ENCODE assay signal across 30 cellular contexts in genomic region chr12:130288201-130288600, GRCh38. TPM values are rescaled to one million over a fixed set of nuclear protein-coding genes. Genes with fewer than 3 reads are reported as not detected.
"Had no signal": no experiment of that assay in that cellular context is flagged by ENCODE, and none has a peak within 500 bp of the region (broad histone marks: within the 10 kb centered on the region; RNA-seq: fewer than 3 reads in every experiment).

No MANE protein-coding gene starts in this region.

- H3K4me3 ChIP-seq: Peyer's patch had no signal

- H3K4me1 ChIP-seq: Peyer's patch had no signal

- DNase-seq: activated CD4-positive, alpha-beta memory T cell treated with anti-CD3 and anti-CD28 coated beads, Interleukin-2, amount 10 ng/mL, durations not matched to agents 7 days and 5 days; activated CD4-positive, alpha-beta T cell treated with anti-CD3 and anti-CD28 coated beads, Interleukin-2, amount 50 U/mL, for 1 hour; activated CD4-positive, CD25-positive, alpha-beta regulatory T cell; activated gamma-delta T cell treated with Interleukin-2 at 50 U/mL for 16 hours; activated naive CD4-positive, alpha-beta T cell treated with anti-CD3 and anti-CD28 coated beads, Interleukin-2, amount 10 ng/mL, durations not matched to agents 7 days and 5 days; activated naive CD8-positive, alpha-beta T cell treated with anti-CD3 and anti-CD28 coated beads for 36 hours; activated T-cell treated with anti-CD3 and anti-CD28 coated beads, Interleukin-2, amount 50 U/mL, for 72 hours; brain microvascular endothelial cell; cerebellar nuclear complex; KG1; NCI-H1092; NCI-H1436; NCI-H1694 treated with DMSO at 0.1 percent for 48 hours; NCI-H2029 treated with DMSO at 0.1 percent for 48 hours; NCI-H2227 treated with DMSO at 0.1 percent for 48 hours; NCI-H446 treated with DMSO at 0.1 percent for 48 hours; NCI-H526; Peyer's patch; SHP77 treated with DMSO at 0.1 percent for 48 hours; T-cell; T-helper 2 cell had no signal

- H3K4me1 Mint-ChIP-seq: activated CD4-positive, alpha-beta memory T cell treated with anti-CD3 and anti-CD28 coated beads, Interleukin-2, amount 10 ng/mL, durations not matched to agents 7 days and 5 days; activated naive CD4-positive, alpha-beta T cell treated with anti-CD3 and anti-CD28 coated beads, Interleukin-2, amount 10 ng/mL, durations not matched to agents 7 days and 5 days; activated naive CD8-positive, alpha-beta T cell treated with anti-CD3 and anti-CD28 coated beads for 36 hours; IgD-negative memory B cell; T-cell had no signal

- H3K27ac Mint-ChIP-seq: activated CD4-positive, alpha-beta memory T cell treated with anti-CD3 and anti-CD28 coated beads, Interleukin-2, amount 10 ng/mL, durations not matched to agents 7 days and 5 days; activated naive CD4-positive, alpha-beta T cell treated with anti-CD3 and anti-CD28 coated beads, Interleukin-2, amount 10 ng/mL, durations not matched to agents 7 days and 5 days; activated naive CD8-positive, alpha-beta T cell treated with anti-CD3 and anti-CD28 coated beads for 36 hours; activated T-cell treated with anti-CD3 and anti-CD28 coated beads, Interleukin-2, amount 50 U/mL, for 72 hours; activated T-helper 2 cell treated with anti-CD3 and anti-CD28 coated beads, Interferon-gamma antibody, Interleukin-2, Interleukin-4, amounts not matched to agents 10 μg/mL and 5 μg/mL and 100 μg/mL, durations not matched to agents 14 hours and 24 hours and 36 hours; IgD-negative memory B cell; T-cell had no signal

- H3K27ac ChIP-seq: brain microvascular endothelial cell, Peyer's patch, VCaP had no signal

- H3K4me3 Mint-ChIP-seq: activated CD4-positive, alpha-beta memory T cell treated with anti-CD3 and anti-CD28 coated beads, Interleukin-2, amount 10 ng/mL, durations not matched to agents 7 days and 5 days; activated naive CD4-positive, alpha-beta T cell treated with anti-CD3 and anti-CD28 coated beads, Interleukin-2, amount 10 ng/mL, durations not matched to agents 7 days and 5 days; activated naive CD8-positive, alpha-beta T cell treated with anti-CD3 and anti-CD28 coated beads for 36 hours; activated T-cell treated with anti-CD3 and anti-CD28 coated beads, Interleukin-2, amount 50 U/mL, for 72 hours; IgD-negative memory B cell; T-cell had no signal

- H3K27me3 ChIP-seq: brain microvascular endothelial cell, Peyer's patch had no signal

- H3K27me3 Mint-ChIP-seq: activated CD4-positive, alpha-beta memory T cell treated with anti-CD3 and anti-CD28 coated beads, Interleukin-2, amount 10 ng/mL, durations not matched to agents 7 days and 5 days; IgD-negative memory B cell had no signal

- H3K9me3 ChIP-seq: Peyer's patch had no signal

- H3K36me3 Mint-ChIP-seq: activated naive CD4-positive, alpha-beta T cell treated with anti-CD3 and anti-CD28 coated beads, Interleukin-2, amount 10 ng/mL, durations not matched to agents 7 days and 5 days; activated naive CD8-positive, alpha-beta T cell treated with anti-CD3 and anti-CD28 coated beads for 36 hours; IgD-negative memory B cell; T-cell had no signal

- H3K36me3 ChIP-seq: brain microvascular endothelial cell, Peyer's patch had no signal

RNA-seq across cellular contexts. Expression of gene PIWIL1, which starts 49.5 kb away (rescaled TPM):
- total RNA-seq: activated CD4-positive, alpha-beta memory T cell treated with anti-CD3 and anti-CD28 coated beads, Interleukin-2, amount 10 ng/mL, durations not matched to agents 7 days and 5 days; activated CD8-positive, alpha-beta memory T cell treated with anti-CD3 and anti-CD28 coated beads for 36 hours; activated naive CD8-positive, alpha-beta T cell treated with anti-CD3 and anti-CD28 coated beads for 36 hours; activated T-cell treated with anti-CD3 and anti-CD28 coated beads, Interleukin-2, amount 50 U/mL, for 72 hours; activated T-helper 2 cell treated with anti-CD3 and anti-CD28 coated beads, Interferon-gamma antibody, Interleukin-2, Interleukin-4, amounts not matched to agents 10 μg/mL and 5 μg/mL and 100 μg/mL, durations not matched to agents 14 hours and 24 hours and 36 hours; cardiac septum; LHCN-M2; M059J; Peyer's patch; SK-MEL-5; T-cell had no signal
- polyA plus RNA-seq: adipose tissue, IgD-negative memory B cell had no signal
